Comparison of ENCODE assay signal across 18 cellular contexts in the genomic region with DNA sequence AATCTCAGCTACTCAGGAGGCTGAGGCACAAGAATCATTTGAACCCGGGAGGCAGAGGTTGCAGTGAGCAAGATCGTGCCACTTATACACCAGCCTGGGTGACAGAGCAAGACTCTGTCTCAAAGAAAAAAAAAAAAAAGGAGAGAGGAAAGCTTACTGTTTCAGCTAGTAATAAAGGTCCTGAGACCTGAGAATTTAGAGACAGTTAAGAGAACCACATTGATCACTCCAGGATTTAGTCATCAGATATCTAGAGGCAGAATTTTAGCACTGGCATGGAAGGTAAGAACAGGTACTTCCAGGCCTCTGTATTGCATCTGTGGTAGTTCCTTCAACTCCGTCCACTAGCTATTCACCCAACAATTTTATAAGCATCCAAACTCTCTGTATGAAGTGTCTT.
"Had no signal": no experiment of that assay in that cellular context is flagged by ENCODE, and none has a peak within 500 bp of the region (broad histone marks: within the 10 kb centered on the region; RNA-seq: fewer than 3 reads in every experiment).

No MANE protein-coding gene starts in this region.

- DNase-seq: islet precursor cell; left ventricle myocardium inferior; midbrain; mucosa of descending colon; naive thymus-derived CD4-positive, alpha-beta T cell; ovary; right lobe of liver; stimulated activated CD4-positive, alpha-beta T cell treated with anti-CD3 and anti-CD28 coated beads, Interleukin-1b, Interleukin-23, amount 100 ng/mL, for 48 hours; stimulated activated CD4-positive, alpha-beta T cell treated with anti-CD3 and anti-CD28 coated beads, Interleukin-2, amount 100 ng/mL, for 48 hours; stimulated activated CD4-positive, alpha-beta T cell treated with anti-CD3 and anti-CD28 coated beads, Interleukin-4, amount 100 ng/mL, for 4 hours; stimulated activated CD8-positive, alpha-beta memory T cell treated with anti-CD3 and anti-CD28 coated beads, Interleukin-4, amount 100 ng/mL, for 48 hours; stimulated activated naive B cell treated with anti-CD40 and anti-IgM and Interleukin-4, amounts not matched to agents 10 μg/mL and 1 μg/mL and 100 μg/mL, for 72 hours; substantia nigra; uterus had no signal

- H3K27me3 Mint-ChIP-seq: naive thymus-derived CD4-positive, alpha-beta T cell; natural killer cell treated with Interleukin-12 subunit alpha and Interleukin-12 subunit beta and Interleukin-15 and Interleukin-18, amount 100 ng/mL, for 72 hours; progenitor cell of endocrine pancreas; stimulated activated naive B cell treated with anti-CD40 and anti-IgM and Interleukin-4, amounts not matched to agents 10 μg/mL and 1 μg/mL and 100 μg/mL, for 72 hours; stimulated activated naive CD8-positive, alpha-beta T cell treated with anti-CD3 and anti-CD28 coated beads, Interleukin-15, Interleukin-2, amounts not matched to agents 100 ng/mL and 50 ng/mL, for 24 hours; type B pancreatic cell had no signal

- H3K9me3 Mint-ChIP-seq: natural killer cell treated with Interleukin-12 subunit alpha and Interleukin-12 subunit beta and Interleukin-15 and Interleukin-18, amount 100 ng/mL, for 72 hours; stimulated activated naive B cell treated with anti-CD40 and anti-IgM and Interleukin-4, amounts not matched to agents 10 μg/mL and 1 μg/mL and 100 μg/mL, for 72 hours; stimulated activated naive CD8-positive, alpha-beta T cell treated with anti-CD3 and anti-CD28 coated beads, Interleukin-15, Interleukin-2, amounts not matched to agents 100 ng/mL and 50 ng/mL, for 24 hours; type B pancreatic cell had no signal

- ATAC-seq: mucosa of descending colon; naive thymus-derived CD4-positive, alpha-beta T cell; natural killer cell treated with Interleukin-12 subunit alpha and Interleukin-12 subunit beta and Interleukin-15 and Interleukin-18, amount 100 ng/mL, for 72 hours; right lobe of liver; stimulated activated naive B cell treated with anti-CD40 and anti-IgM and Interleukin-4, amounts not matched to agents 10 μg/mL and 1 μg/mL and 100 μg/mL, for 72 hours had no signal

- H3K4me3 Mint-ChIP-seq: naive thymus-derived CD4-positive, alpha-beta T cell; natural killer cell treated with Interleukin-12 subunit alpha and Interleukin-12 subunit beta and Interleukin-15 and Interleukin-18, amount 100 ng/mL, for 72 hours; stimulated activated naive B cell treated with anti-CD40 and anti-IgM and Interleukin-4, amounts not matched to agents 10 μg/mL and 1 μg/mL and 100 μg/mL, for 72 hours; stimulated activated naive CD8-positive, alpha-beta T cell treated with anti-CD3 and anti-CD28 coated beads, Interleukin-15, Interleukin-2, amounts not matched to agents 100 ng/mL and 50 ng/mL, for 24 hours; type B pancreatic cell had no signal

- H3K27ac Mint-ChIP-seq: natural killer cell treated with Interleukin-12 subunit alpha and Interleukin-12 subunit beta and Interleukin-15 and Interleukin-18, amount 100 ng/mL, for 72 hours; progenitor cell of endocrine pancreas; stimulated activated naive B cell treated with anti-CD40 and anti-IgM and Interleukin-4, amounts not matched to agents 10 μg/mL and 1 μg/mL and 100 μg/mL, for 72 hours; stimulated activated naive CD8-positive, alpha-beta T cell treated with anti-CD3 and anti-CD28 coated beads, Interleukin-15, Interleukin-2, amounts not matched to agents 100 ng/mL and 50 ng/mL, for 24 hours; type B pancreatic cell had no signal
